Comparison of ENCODE assay signal across 19 cellular contexts in the genomic region with DNA sequence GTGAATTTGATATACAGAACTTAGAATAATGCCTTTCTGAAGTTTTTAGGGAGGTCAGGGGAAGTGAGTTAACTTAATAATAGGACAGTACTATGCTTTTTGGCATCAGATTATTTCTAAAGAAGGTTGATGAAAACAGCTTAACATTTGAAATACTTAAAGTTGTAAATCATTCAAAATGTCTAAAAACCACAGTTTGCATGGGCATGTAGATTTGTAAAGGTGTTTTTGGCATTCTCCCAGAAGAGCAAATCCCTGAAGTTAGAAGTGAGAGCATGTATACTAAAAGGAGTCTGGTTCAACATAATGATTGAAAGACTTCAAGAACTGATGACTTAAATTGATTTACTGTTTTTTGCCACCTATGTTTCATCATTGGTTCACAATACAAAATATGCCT. TPM values are rescaled to one million over a fixed set of nuclear protein-coding genes. Genes with fewer than 3 reads are reported as not detected.
DNase-seq lines count a peak whose midpoint lies in the region; ATAC-seq and TF ChIP-seq lines count a peak whose summit lies in the region.
"Had no signal": no experiment of that assay in that cellular context is flagged by ENCODE, and none has a peak within 500 bp of the region (broad histone marks: within the 10 kb centered on the region; RNA-seq: fewer than 3 reads in every experiment).

No MANE protein-coding gene starts in this region.

- no peaks in the 10 kb centered on the region for H3K9me3 Mint-ChIP-seq in activated CD8-positive, alpha-beta memory T cell treated with anti-CD3 and anti-CD28 coated beads, Interleukin-2, amount 10 ng/mL, durations not matched to agents 7 days and 5 days (ENCODE audit: low read depth)
- H3K9me3 Mint-ChIP-seq in brain: no peaks in the 10 kb centered on the region
- no peaks in the 10 kb centered on the region for H3K9me3 Mint-ChIP-seq in progenitor cell of endocrine pancreas (ENCODE audit: low read depth)
- H3K9me3 Mint-ChIP-seq: activated naive CD4-positive, alpha-beta T cell treated with anti-CD3 and anti-CD28 coated beads, Interleukin-2, amount 50 U/mL, for 72 hours had no signal

- peak overlapping the region; percentile 25 for H3K4me3 Mint-ChIP-seq in activated CD8-positive, alpha-beta memory T cell treated with anti-CD3 and anti-CD28 coated beads, Interleukin-2, amount 10 ng/mL, durations not matched to agents 7 days and 5 days
- H3K4me3 Mint-ChIP-seq in brain (peak overlapping the region in 4 of 5 experiments; percentile 22 to 73 (median 42)), progenitor cell of endocrine pancreas (ENCODE audit: low read depth) (no peak overlapping the region)

- H3K36me3 Mint-ChIP-seq in activated CD8-positive, alpha-beta memory T cell treated with anti-CD3 and anti-CD28 coated beads, Interleukin-2, amount 10 ng/mL, durations not matched to agents 7 days and 5 days: peaks cover 58% of the 10 kb centered on the region
- H3K36me3 Mint-ChIP-seq in brain: peaks cover 32% of the 10 kb centered on the region
- peaks cover 9% of the 10 kb centered on the region for H3K36me3 Mint-ChIP-seq in progenitor cell of endocrine pancreas (ENCODE audit: insufficient read depth)

- no peak for TF ChIP-seq CTCF in brain (conservative IDR thresholded peaks at IDR 0.05)
- no peak for TF ChIP-seq CTCF in progenitor cell of endocrine pancreas (IDR thresholded peaks at IDR 0.05; ENCODE audit: unreplicated experiment)

- POLR2A ChIA-PET in HEK293T (lab: Yijun Ruan, JAX): no interaction called here

- H3K27ac Mint-ChIP-seq in activated CD8-positive, alpha-beta memory T cell treated with anti-CD3 and anti-CD28 coated beads, Interleukin-2, amount 10 ng/mL, durations not matched to agents 7 days and 5 days: peak overlapping the region; percentile 32
- H3K27ac Mint-ChIP-seq in brain (peak overlapping the region in 3 of 5 experiments; percentile 11 to 58 (median 49)), progenitor cell of endocrine pancreas (peak overlapping the region; percentile 71)

- CTCF ChIA-PET in activated CD8-positive, alpha-beta memory T cell treated with anti-CD3 and anti-CD28 coated beads, Interleukin-2, amount 10 ng/mL, durations not matched to agents 7 days and 5 days (lab: Charles Lee): interaction anchor here (2.1 kb wide), 1 partner anchor 48 kb away, joined by 6 read pairs; no protein-coding TSS in a partner anchor
- CTCF ChIA-PET in HEK293T (lab: Yijun Ruan, JAX): no interaction called here

- H3K27me3 Mint-ChIP-seq in activated CD8-positive, alpha-beta memory T cell treated with anti-CD3 and anti-CD28 coated beads, Interleukin-2, amount 10 ng/mL, durations not matched to agents 7 days and 5 days: no peaks in the 10 kb centered on the region
- H3K27me3 Mint-ChIP-seq in brain: peaks cover 2% of the 10 kb centered on the region
- no peaks in the 10 kb centered on the region for H3K27me3 Mint-ChIP-seq in progenitor cell of endocrine pancreas

- no peak for DNase-seq in activated CD8-positive, alpha-beta memory T cell treated with anti-CD3 and anti-CD28 coated beads, Interleukin-2, amount 10 ng/mL, durations not matched to agents 7 days and 5 days
- DNase-seq in activated CD8-positive, alpha-beta memory T cell treated with anti-CD3 and anti-CD28 coated beads, Interleukin-2, amount 50 U/mL, for 4 hours: no peak
- no peak for DNase-seq in HEK293T (ENCODE audit: extremely low spot score)
- DNase-seq in progenitor cell of endocrine pancreas (ENCODE audit: low spot score, unreplicated experiment): no peak
- DNase-seq in GM19240 (ENCODE audit: insufficient read length, low spot score): no peak
- no peak for DNase-seq in Ammon's horn (ENCODE audit: low spot score)
- DNase-seq in NCI-H774 (lab: John Stamatoyannopoulos, UW): no peak
- DNase-seq: activated CD8-positive, alpha-beta memory T cell treated with anti-CD3 and anti-CD28 coated beads for 24 hours; foreskin melanocyte; Kasumi-1; left ventricle myocardium inferior; NCI-H1436; NCI-H2227 treated with DMSO at 0.1 percent for 48 hours; NK-92 treated with Interleukin-12 subunit alpha and Interleukin-12 subunit beta, amount 100 ng/mL, for 24 hours; posterior cingulate gyrus; SIG-M5; uterus had no signal

- H3K4me1 Mint-ChIP-seq in activated CD8-positive, alpha-beta memory T cell treated with anti-CD3 and anti-CD28 coated beads, Interleukin-2, amount 10 ng/mL, durations not matched to agents 7 days and 5 days: peaks cover 56% of the 10 kb centered on the region
- H3K4me1 Mint-ChIP-seq in brain: peaks cover 49% of the 10 kb centered on the region
- H3K4me1 Mint-ChIP-seq in progenitor cell of endocrine pancreas (ENCODE audit: low read depth): peaks cover 14% of the 10 kb centered on the region

- no peak for ATAC-seq in activated CD8-positive, alpha-beta memory T cell treated with anti-CD3 and anti-CD28 coated beads, Interleukin-2, amount 10 ng/mL, durations not matched to agents 7 days and 5 days
- ATAC-seq: activated naive CD4-positive, alpha-beta T cell treated with anti-CD3 and anti-CD28 coated beads, Interleukin-2, amount 50 U/mL, for 72 hours had no signal

TF ChIP-seq in HEK293T, 16 proteins besides CTCF, POLR2A, EP300 and RAD21:
- TF ChIP-seq TARDBP (IDR thresholded peaks at IDR 0.05): no peak
- TF ChIP-seq PKNOX1 (IDR thresholded peaks at IDR 0.05): peak; percentile 70
- no peak for TF ChIP-seq SP1 (IDR thresholded peaks at IDR 0.05)
- TF ChIP-seq LEF1 (IDR thresholded peaks at IDR 0.05; ENCODE audit: borderline replicate concordance): no peak
- no peak for TF ChIP-seq L3MBTL2 (conservative IDR thresholded peaks at IDR 0.05)

RNA-seq across cellular contexts. Expression of gene DR1, which starts 6.7 kb away (rescaled TPM):
- 100 to 1,000 TPM in 1 of 2 experiments, 10 to 100 TPM in 1; 87.5 to 106 TPM for total RNA-seq in activated CD8-positive, alpha-beta memory T cell treated with anti-CD3 and anti-CD28 coated beads, Interleukin-2, amount 10 ng/mL, durations not matched to agents 7 days and 5 days
- 30.5 TPM for polyA plus RNA-seq in brain (ENCODE audit: insufficient read depth, low read depth, low replicate concordance)
- total RNA-seq in progenitor cell of endocrine pancreas: 35.9 and 36.8 TPM in 2 replicates
